In the genomic region with DNA sequence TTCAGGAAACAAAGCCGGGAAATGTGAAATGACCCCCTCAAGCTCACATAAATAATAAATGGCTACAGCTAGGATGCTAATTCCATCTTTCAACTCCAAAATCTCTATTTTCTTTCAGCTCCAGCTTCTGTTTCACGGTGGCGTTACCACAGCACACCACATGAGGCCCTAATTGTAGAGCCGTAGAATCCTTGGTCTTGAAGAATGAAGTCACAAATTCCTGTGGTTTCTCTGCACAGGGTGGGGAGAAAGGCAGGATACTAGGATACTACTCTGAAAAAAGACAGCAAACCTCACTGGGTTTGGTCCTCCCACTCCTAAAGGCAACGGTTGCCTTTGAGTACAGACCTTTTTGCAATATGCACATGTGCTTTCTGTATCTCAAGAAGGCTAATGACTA, we compare ENCODE assay signal across 11 cellular contexts. TPM values are rescaled to one million over a fixed set of nuclear protein-coding genes. Genes with fewer than 3 reads are reported as not detected.
DNase-seq lines count a peak whose midpoint lies in the region; ATAC-seq and TF ChIP-seq lines count a peak whose summit lies in the region.
"Had no signal": no experiment of that assay in that cellular context is flagged by ENCODE, and none has a peak within 500 bp of the region (broad histone marks: within the 10 kb centered on the region; RNA-seq: fewer than 3 reads in every experiment).

No MANE protein-coding gene starts in this region.

- H3K4me3 Mint-ChIP-seq in activated CD4-positive, alpha-beta T cell treated with anti-CD3 and anti-CD28 coated beads, Interleukin-2, amount 10 ng/mL, durations not matched to agents 24 days and 14 days, result no peak overlapping the region
- H3K4me3 Mint-ChIP-seq: nephron progenitor cell had no signal

- WGBS in ovary, 3 donors, result 22 to 31% (median 30%) methylated on average over 5 of the region's 5 CpGs

- H3K4me2 ChIP-seq in PC-3 (ENCODE audit: low read length), result peak overlapping the region; percentile 55
- peak overlapping the region; percentile 53 for H3K4me2 ChIP-seq in osteoblast (ENCODE audit: insufficient read depth, low read length)

- H3K27ac ChIP-seq in PC-3 (ENCODE audit: low read length) (peak overlapping the region; percentile 27; the same call in 1 of the 2 replicates), osteoblast (ENCODE audit: low read depth, low read length) (peak overlapping the region; percentile 3), ovary (no peak overlapping the region)
- H3K27ac ChIP-seq: thyroid gland had no signal

- TF ChIP-seq EP300 in ovary (IDR thresholded peaks at IDR 0.05), result no peak

- H3K9me3 ChIP-seq in PC-3 (ENCODE audit: low read length) (no peaks in the 10 kb centered on the region), osteoblast (ENCODE audit: low read depth, low read length) (no peaks in the 10 kb centered on the region), ovary (no peaks in the 10 kb centered on the region)
- H3K9me3 ChIP-seq: thyroid gland had no signal

- H3K27ac Mint-ChIP-seq in activated CD4-positive, alpha-beta T cell treated with anti-CD3 and anti-CD28 coated beads, Interleukin-2, amount 10 ng/mL, durations not matched to agents 24 days and 14 days, result no peak overlapping the region
- H3K27ac Mint-ChIP-seq: nephron progenitor cell had no signal

- H3K9me2 ChIP-seq in PC-3 (replicated peaks; ENCODE audit: low read length), result no peaks in the 10 kb centered on the region

- POLR2A ChIA-PET in PC-3 (lab: Charles Lee; ENCODE audit: unreplicated experiment), result no interaction called here

- peaks cover 18% of the 10 kb centered on the region for H3K4me1 ChIP-seq in PC-3 (ENCODE audit: insufficient read depth, low read length)
- H3K4me1 ChIP-seq in osteoblast (ENCODE audit: insufficient read depth, low read length), result peaks cover 26% of the 10 kb centered on the region
- H3K4me1 ChIP-seq in ovary (ENCODE audit: insufficient read depth), result peaks cover 3% of the 10 kb centered on the region
- H3K4me1 ChIP-seq: thyroid gland had no signal

- no peak overlapping the region; the same call in 1 of the 2 replicates for H3K9ac ChIP-seq in PC-3 (ENCODE audit: low read length)

- peaks cover 3% of the 10 kb centered on the region for H3K4me1 Mint-ChIP-seq in activated CD4-positive, alpha-beta T cell treated with anti-CD3 and anti-CD28 coated beads, Interleukin-2, amount 10 ng/mL, durations not matched to agents 24 days and 14 days

- no TSS peak for BruUV-seq in PC-3 (replicated peaks; lab: Mats Ljungman, UMichigan)

- CTCF ChIA-PET in PC-3 (lab: Charles Lee), result interaction anchor here (0.5 to 1.0 kb wide), 3 partner anchors 14 to 203 kb away, joined by 3 to 4 read pairs (median 4); a partner anchor contains a TSS

- H2AFZ ChIP-seq in PC-3 (ENCODE audit: low read length) (no peak overlapping the region), osteoblast (ENCODE audit: low read length) (no peak overlapping the region)

- peaks cover 10% of the 10 kb centered on the region; the same call in 1 of the 2 replicates for H3K36me3 ChIP-seq in PC-3 (ENCODE audit: low read depth, low read length)
- H3K36me3 ChIP-seq in osteoblast (ENCODE audit: insufficient read depth, low read length), result no peaks in the 10 kb centered on the region
- no peaks in the 10 kb centered on the region for H3K36me3 ChIP-seq in ovary

- H3K27me3 ChIP-seq in PC-3 (ENCODE audit: low read length), result no peaks in the 10 kb centered on the region
- H3K27me3 ChIP-seq in osteoblast (ENCODE audit: insufficient read depth, low read length), result no peaks in the 10 kb centered on the region
- no peaks in the 10 kb centered on the region for H3K27me3 ChIP-seq in ovary
- H3K27me3 ChIP-seq: thyroid gland had no signal

- TF ChIP-seq CTCF in PC-3 (conservative IDR thresholded peaks at IDR 0.05; ENCODE audit: low read depth, low read length) (peak; percentile 57), choroid plexus epithelial cell (conservative IDR thresholded peaks at IDR 0.05; ENCODE audit: low read depth, low read length) (peak; percentile 67), osteoblast (IDR thresholded peaks at IDR 0.05; ENCODE audit: extremely low read depth, low read depth, low read length) (peak; percentile 52), ovary (IDR thresholded peaks at IDR 0.05) (no peak)

- H3K79me2 ChIP-seq in PC-3 (ENCODE audit: low read length) (no peaks in the 10 kb centered on the region), osteoblast (ENCODE audit: insufficient read depth, low read length) (no peaks in the 10 kb centered on the region)

- H3K4me3 ChIP-seq in PC-3 (ENCODE audit: low read length) (no peak overlapping the region), choroid plexus epithelial cell (ENCODE audit: low read depth, low read length) (no peak overlapping the region), osteoblast (ENCODE audit: insufficient read depth, low read length) (no peak overlapping the region), ovary (no peak overlapping the region)
- H3K4me3 ChIP-seq: thyroid gland had no signal

- no peaks in the 10 kb centered on the region for H3F3A ChIP-seq in PC-3 (ENCODE audit: low read length, unreplicated experiment)

- H3K36me3 Mint-ChIP-seq in activated CD4-positive, alpha-beta T cell treated with anti-CD3 and anti-CD28 coated beads, Interleukin-2, amount 10 ng/mL, durations not matched to agents 24 days and 14 days (ENCODE audit: low read depth), result no peaks in the 10 kb centered on the region

- H4K20me1 ChIP-seq in PC-3 (ENCODE audit: low read length) (no peaks in the 10 kb centered on the region), osteoblast (ENCODE audit: insufficient read depth, low read length) (no peaks in the 10 kb centered on the region)

- TF ChIP-seq POLR2A in ovary (IDR thresholded peaks at IDR 0.05), result no peak

- H3K9me3 Mint-ChIP-seq in activated CD4-positive, alpha-beta T cell treated with anti-CD3 and anti-CD28 coated beads, Interleukin-2, amount 10 ng/mL, durations not matched to agents 24 days and 14 days, result no peaks in the 10 kb centered on the region
- H3K9me3 Mint-ChIP-seq: nephron progenitor cell had no signal

- H3K27me3 Mint-ChIP-seq in activated CD4-positive, alpha-beta T cell treated with anti-CD3 and anti-CD28 coated beads, Interleukin-2, amount 10 ng/mL, durations not matched to agents 24 days and 14 days, result peaks cover 2% of the 10 kb centered on the region

- ATAC-seq in PC-3, result peak; percentile 99

- intact Hi-C loops in PC-3 (cut with micrococcal nuclease), result no loop called here
- intact Hi-C loops in activated CD4-positive, alpha-beta T cell treated with anti-CD3 and anti-CD28 coated beads, Interleukin-2, amount 10 ng/mL, durations not matched to agents 24 days and 14 days (cut with micrococcal nuclease), result no loop called here
- intact Hi-C loops in ovary (cut with DNase I), result no loop called here

- DNase-seq in Daoy (ENCODE audit: low read depth) (peak; percentile 90), PC-3 (peak; percentile 79), choroid plexus epithelial cell (ENCODE audit: low read depth) (peak; percentile 97), osteoblast (ENCODE audit: insufficient read length, low spot score, missing footprints) (peak; percentile 93), ovary (no peak), NCI-H2196 treated with DMSO at 0.1 percent for 48 hours (lab: John Stamatoyannopoulos, UW; ENCODE audit: unreplicated experiment) (no peak)
- no peak for DNase-seq in activated CD4-positive, alpha-beta T cell treated with anti-CD3 and anti-CD28 coated beads, Interleukin-2, amount 10 ng/mL, durations not matched to agents 24 days and 14 days
- no peak for DNase-seq in activated T-cell treated with anti-CD3 and anti-CD28 coated beads, Interleukin-2, amount 50 U/mL, for 48 hours
- DNase-seq: nephron progenitor cell, thyroid gland had no signal

RNA-seq across cellular contexts. Expression of a gene that starts 13.9 kb away (rescaled TPM):
- total RNA-seq in Daoy (2014; rRNA removed; shearing (Covaris generic)), result 478 and 575 TPM in 2 replicates
- total RNA-seq in PC-3 (2014; rRNA removed) (63.6 and 78.1 TPM in 2 replicates), osteoblast (174 and 243 TPM in 2 replicates), ovary (100 to 1,000 TPM in 1 of 7 donors, 10 to 100 TPM in 6; 62.0 to 104 (median 75.3) TPM)
- 140 and 143 TPM in 2 replicates for total RNA-seq in activated CD4-positive, alpha-beta T cell treated with anti-CD3 and anti-CD28 coated beads, Interleukin-2, amount 10 ng/mL, durations not matched to agents 24 days and 14 days
- polyA plus RNA-seq in ovary, result 10 to 100 TPM; 19.1 to 41.5 TPM

RNA-seq across cellular contexts. Expression of a gene that starts 56.8 kb away (rescaled TPM):
- total RNA-seq in Daoy (2014; rRNA removed; shearing (Covaris generic)), result 0.11 TPM in 1 of 2 replicates, not detected in the other
- total RNA-seq in PC-3 (2014; rRNA removed) (0.07 TPM in 1 of 2 replicates, not detected in the other), osteoblast (0.36 and 1.2 TPM in 2 replicates), ovary (1 to 10 TPM in 4 of 7 donors, under 1 TPM in 3; 0.23 to 4.9 (median 1.0) TPM)
- total RNA-seq in activated CD4-positive, alpha-beta T cell treated with anti-CD3 and anti-CD28 coated beads, Interleukin-2, amount 10 ng/mL, durations not matched to agents 24 days and 14 days, result not detected in 2 replicates
- polyA plus RNA-seq in ovary, result 1 to 10 TPM in 1 of 2 donors, under 1 TPM in 1; 0.15 to 1.0 TPM
- total RNA-seq: G401, thyroid gland had no signal

Comparison
In these comparisons a context has a peak if more than half of its experiments do, and no peak if none do; other contexts are left out.
1. DNase-seq: peak in Daoy (single experiment), PC-3 (single experiment), choroid plexus epithelial cell (single experiment) and osteoblast (single experiment); none in activated CD4-positive, alpha-beta T cell treated with anti-CD3 and anti-CD28 coated beads, Interleukin-2, amount 10 ng/mL, durations not matched to agents 24 days and 14 days (single experiment), ovary (0 of 5), NCI-H2196 treated with DMSO at 0.1 percent for 48 hours (single experiment) and activated T-cell treated with anti-CD3 and anti-CD28 coated beads, Interleukin-2, amount 50 U/mL, for 48 hours (0 of 2).
2. H3K27ac ChIP-seq: peak in PC-3 (single experiment) and osteoblast (single experiment); none in ovary (0 of 2).
3. CTCF ChIP-seq: peak in PC-3 (single experiment), choroid plexus epithelial cell (single experiment) and osteoblast (single experiment); none in ovary (0 of 3).